Comparison of ENCODE assay signal across 4 cellular contexts in genomic region chr1:110719908-110720307, GRCh38. TPM values are rescaled to one million over a fixed set of nuclear protein-coding genes. Genes with fewer than 3 reads are reported as not detected.
"Had no signal": no experiment of that assay in that cellular context is flagged by ENCODE, and none has a peak within 500 bp of the region (broad histone marks: within the 10 kb centered on the region; RNA-seq: fewer than 3 reads in every experiment).

No MANE protein-coding gene starts in this region.

- H2AFZ ChIP-seq: GM23338 had no signal

- H3K4me2 ChIP-seq: GM23338 had no signal

- ATAC-seq: GM23338 had no signal

- H3K4me3 ChIP-seq: GM23338 had no signal

- DNase-seq: H9, HCEC 1CT had no signal

RNA-seq across cellular contexts. Expression of gene KCNA3, which starts 45.2 kb away (rescaled TPM):
- total RNA-seq: HT-29 had no signal
